In genomic region chr11:12200359-12201015, GRCh38 we compare ENCODE assay signal across 8 cellular contexts.
A peak's percentile ranks its signal among the peaks of the same experiment; 100 is the strongest.
DNase-seq lines count a peak whose midpoint lies in the region; ATAC-seq, FAIRE-seq and TF ChIP-seq lines count a peak whose summit lies in the region.

No MANE protein-coding gene starts in this region.

- H3K36me3 ChIP-seq in BE2C (no peaks in the 10 kb centered on the region), HUES48 (ENCODE audit: control insufficient read depth, insufficient read depth, low read length) (no peaks in the 10 kb centered on the region)

- H3K9ac ChIP-seq in HUES48 (ENCODE audit: low read depth, low read length), result no peak overlapping the region

- peak overlapping the region; percentile 51 for H3K27ac ChIP-seq in HUES48 (ENCODE audit: low read depth, low read length)

- TF ChIP-seq CTCF in BE2C (IDR thresholded peaks at IDR 0.05; ENCODE audit: low read depth, low read length), result no peak
- TF ChIP-seq CTCF in cardiac fibroblast (IDR thresholded peaks at IDR 0.05; ENCODE audit: low read depth, low read length), result no peak
- TF ChIP-seq CTCF in D721Med (IDR thresholded peaks at IDR 0.05; ENCODE audit: insufficient read depth, missing control alignments), result no peak

- H3K4me3 ChIP-seq in BE2C (ENCODE audit: low read depth, low read length) (no peak overlapping the region), HUES48 (ENCODE audit: low read depth, low read length) (no peak overlapping the region), cardiac fibroblast (replicated peaks in 1 of 2; ENCODE audit: low read depth in 2 of 2, low read length in 2 of 2) (no peak overlapping the region)

- no peak for FAIRE-seq in D721Med (lab: Jason Lieb, UNC)

- ATAC-seq in GM21515 (IDR thresholded peaks at IDR 0.05; ENCODE audit: unreplicated experiment), result no peak

- peaks cover 10% of the 10 kb centered on the region for H3K4me1 ChIP-seq in BE2C
- H3K4me1 ChIP-seq in HUES48 (ENCODE audit: control insufficient read depth, insufficient read depth, low read length), result no peaks in the 10 kb centered on the region

- H3K9me3 ChIP-seq in BE2C (no peaks in the 10 kb centered on the region), HUES48 (ENCODE audit: control insufficient read depth, insufficient read depth, low read length) (no peaks in the 10 kb centered on the region)

- DNase-seq in BE2C (peak; percentile 42), cardiac fibroblast (ENCODE audit: low read depth in 2 of 2) (peak; percentile 87 to 90), mesenteric fat pad (ENCODE audit: low spot score) (peak; percentile 78), D721Med (ENCODE audit: insufficient read length, low spot score) (no peak), DMS53 treated with DMSO at 0.1 percent for 48 hours (lab: John Stamatoyannopoulos, UW; ENCODE audit: unreplicated experiment) (no peak), NCI-H510A treated with DMSO at 0.1 percent for 48 hours (lab: John Stamatoyannopoulos, UW) (no peak)

- H3K27me3 ChIP-seq in BE2C (no peaks in the 10 kb centered on the region), HUES48 (ENCODE audit: control insufficient read depth, insufficient read depth, low read length) (no peaks in the 10 kb centered on the region)

Comparison
In these comparisons a context has a peak if more than half of its experiments do, and no peak if none do; other contexts are left out.
1. DNase-seq: peak in BE2C (single experiment), cardiac fibroblast (2 of 2) and mesenteric fat pad (single experiment); none in D721Med (single experiment), DMS53 treated with DMSO at 0.1 percent for 48 hours (single experiment) and NCI-H510A treated with DMSO at 0.1 percent for 48 hours (single experiment).